1 cellular context compared by ENCODE assay signal in the genomic region with DNA sequence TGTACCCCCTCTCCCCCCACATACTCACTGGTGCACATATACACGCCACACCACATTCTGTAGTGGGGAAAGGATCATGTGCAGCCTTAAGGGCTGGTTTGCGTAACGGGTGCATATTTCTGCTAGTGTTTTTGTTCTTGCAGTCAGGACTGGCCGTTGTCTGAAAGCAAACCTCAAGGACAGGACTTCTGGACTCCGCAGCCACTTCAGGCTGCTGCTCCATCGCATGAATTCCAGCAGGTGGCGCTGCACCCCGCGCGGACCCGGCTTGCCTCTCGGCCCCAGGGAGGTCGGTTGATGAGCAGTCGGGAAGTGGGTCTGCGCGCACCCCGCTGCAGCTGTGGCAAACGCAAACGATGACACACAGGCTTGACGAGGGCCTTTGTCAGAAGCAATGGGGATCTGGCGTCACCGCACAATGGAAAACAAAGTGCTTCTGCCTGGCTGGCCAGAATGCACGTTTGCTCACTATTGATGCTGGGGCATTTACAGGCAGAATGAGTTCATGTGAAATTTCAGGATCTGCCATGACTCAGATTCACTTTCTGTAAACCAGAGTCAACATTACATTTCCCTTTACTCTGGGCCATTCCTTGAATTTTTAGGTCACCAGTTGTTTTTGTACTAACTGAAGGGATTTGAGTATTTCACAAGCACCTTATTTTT.
TF ChIP-seq lines count a peak whose summit lies in the region.

No MANE protein-coding gene starts in this region.

TF ChIP-seq in HepG2, 621 proteins besides CTCF, POLR2A, EP300 and RAD21 (continued from another document):
- TF ChIP-seq NCOR1 (IDR thresholded peaks at IDR 0.05; ENCODE audit: borderline replicate concordance, low read length) (peak; percentile 56; the same call in 1 of the 2 replicates), SALL2 (CRISPR knock-in tag; IDR thresholded peaks at IDR 0.05) (peak; percentile 85; the same call in 1 of the 2 replicates), FOXK1 (CRISPR knock-in tag; IDR thresholded peaks at IDR 0.05; ENCODE audit: borderline replicate concordance, low read depth) (no peak; the same call in 1 of the 2 replicates), SIN3B (IDR thresholded peaks at IDR 0.05; ENCODE audit: low read length) (no peak), NR2F6 (IDR thresholded peaks at IDR 0.05) (0 out of 2 replicates have a peak, but pooled peaks have one; percentile 3), NR2F6 (CRISPR knock-in tag; IDR thresholded peaks at IDR 0.05) (peak; percentile 77), GTF2F1 (IDR thresholded peaks at IDR 0.05; ENCODE audit: low read length) (no peak), TEAD3 (CRISPR knock-in tag; optimal IDR thresholded peaks at IDR 0.05; ENCODE audit: borderline replicate concordance) (peak; percentile 91), SRSF9 (IDR thresholded peaks at IDR 0.05; ENCODE audit: borderline replicate concordance, insufficient read depth, low read depth, low read length, poor library complexity, severe bottlenecking) (no peak), NR2F2 (IDR thresholded peaks at IDR 0.05; ENCODE audit: borderline replicate concordance, low read depth) (no peak), CHD2 (IDR thresholded peaks at IDR 0.05; ENCODE audit: low read depth, low read length) (no peak), SOX5 (CRISPR knock-in tag; IDR thresholded peaks at IDR 0.05; ENCODE audit: borderline replicate concordance) (peak; percentile 87; the same call in 1 of the 2 replicates), PAF1 (CRISPR knock-in tag; IDR thresholded peaks at IDR 0.05) (no peak), ZSCAN9 (CRISPR knock-in tag; IDR thresholded peaks at IDR 0.05; ENCODE audit: borderline replicate concordance) (peak; percentile 84; the same call in 1 of the 2 replicates), ZNF337 (CRISPR knock-in tag; IDR thresholded peaks at IDR 0.05; ENCODE audit: borderline replicate concordance, low read depth) (peak; percentile 83; the same call in 1 of the 2 replicates), MAFF (IDR thresholded peaks at IDR 0.05; ENCODE audit: low read depth, low read length) (no peak), ZNF33B (CRISPR knock-in tag; IDR thresholded peaks at IDR 0.05) (no peak), KAT8 (CRISPR knock-in tag; IDR thresholded peaks at IDR 0.05) (peak; percentile 47; the same call in 1 of the 2 replicates), ATM (IDR thresholded peaks at IDR 0.05; ENCODE audit: borderline replicate concordance) (no peak), TAF1 (CRISPR knock-in tag; IDR thresholded peaks at IDR 0.05) (peak; percentile 37; the same call in 1 of the 2 replicates), HIVEP1 (CRISPR knock-in tag; IDR thresholded peaks at IDR 0.05) (peak; percentile 71; the same call in 1 of the 2 replicates), RBM22 (optimal IDR thresholded peaks at IDR 0.05; ENCODE audit: low read length) (no peak), PPARG (CRISPR knock-in tag; conservative IDR thresholded peaks at IDR 0.05) (no peak), HCFC1 (IDR thresholded peaks at IDR 0.05; ENCODE audit: low read depth, low read length) (0 out of 2 replicates have a peak, but pooled peaks have one; percentile 31), ZNF747 (CRISPR knock-in tag; IDR thresholded peaks at IDR 0.05; ENCODE audit: borderline replicate concordance) (no peak), CHD4 (IDR thresholded peaks at IDR 0.05; ENCODE audit: borderline replicate concordance, low read length) (peak; percentile 27; the same call in 1 of the 2 replicates)
- TF ChIP-seq, protein P1, sequence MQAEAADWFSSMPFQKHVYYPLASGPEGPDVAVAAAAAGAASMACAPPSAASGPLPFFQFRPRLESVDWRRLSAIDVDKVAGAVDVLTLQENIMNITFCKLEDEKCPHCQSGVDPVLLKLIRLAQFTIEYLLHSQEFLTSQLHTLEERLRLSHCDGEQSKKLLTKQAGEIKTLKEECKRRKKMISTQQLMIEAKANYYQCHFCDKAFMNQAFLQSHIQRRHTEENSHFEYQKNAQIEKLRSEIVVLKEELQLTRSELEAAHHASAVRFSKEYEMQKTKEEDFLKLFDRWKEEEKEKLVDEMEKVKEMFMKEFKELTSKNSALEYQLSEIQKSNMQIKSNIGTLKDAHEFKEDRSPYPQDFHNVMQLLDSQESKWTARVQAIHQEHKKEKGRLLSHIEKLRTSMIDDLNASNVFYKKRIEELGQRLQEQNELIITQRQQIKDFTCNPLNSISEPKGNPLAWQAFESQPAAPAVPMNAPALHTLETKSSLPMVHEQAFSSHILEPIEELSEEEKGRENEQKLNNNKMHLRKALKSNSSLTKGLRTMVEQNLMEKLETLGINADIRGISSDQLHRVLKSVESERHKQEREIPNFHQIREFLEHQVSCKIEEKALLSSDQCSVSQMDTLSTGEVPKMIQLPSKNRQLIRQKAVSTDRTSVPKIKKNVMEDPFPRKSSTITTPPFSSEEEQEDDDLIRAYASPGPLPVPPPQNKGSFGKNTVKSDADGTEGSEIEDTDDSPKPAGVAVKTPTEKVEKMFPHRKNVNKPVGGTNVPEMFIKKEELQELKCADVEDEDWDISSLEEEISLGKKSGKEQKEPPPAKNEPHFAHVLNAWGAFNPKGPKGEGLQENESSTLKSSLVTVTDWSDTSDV (CRISPR knock-in tag; IDR thresholded peaks at IDR 0.05), result no peak
- TF ChIP-seq, protein P2, sequence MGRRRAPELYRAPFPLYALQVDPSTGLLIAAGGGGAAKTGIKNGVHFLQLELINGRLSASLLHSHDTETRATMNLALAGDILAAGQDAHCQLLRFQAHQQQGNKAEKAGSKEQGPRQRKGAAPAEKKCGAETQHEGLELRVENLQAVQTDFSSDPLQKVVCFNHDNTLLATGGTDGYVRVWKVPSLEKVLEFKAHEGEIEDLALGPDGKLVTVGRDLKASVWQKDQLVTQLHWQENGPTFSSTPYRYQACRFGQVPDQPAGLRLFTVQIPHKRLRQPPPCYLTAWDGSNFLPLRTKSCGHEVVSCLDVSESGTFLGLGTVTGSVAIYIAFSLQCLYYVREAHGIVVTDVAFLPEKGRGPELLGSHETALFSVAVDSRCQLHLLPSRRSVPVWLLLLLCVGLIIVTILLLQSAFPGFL (CRISPR knock-in tag; IDR thresholded peaks at IDR 0.05), result no peak
- TF ChIP-seq, protein P3, sequence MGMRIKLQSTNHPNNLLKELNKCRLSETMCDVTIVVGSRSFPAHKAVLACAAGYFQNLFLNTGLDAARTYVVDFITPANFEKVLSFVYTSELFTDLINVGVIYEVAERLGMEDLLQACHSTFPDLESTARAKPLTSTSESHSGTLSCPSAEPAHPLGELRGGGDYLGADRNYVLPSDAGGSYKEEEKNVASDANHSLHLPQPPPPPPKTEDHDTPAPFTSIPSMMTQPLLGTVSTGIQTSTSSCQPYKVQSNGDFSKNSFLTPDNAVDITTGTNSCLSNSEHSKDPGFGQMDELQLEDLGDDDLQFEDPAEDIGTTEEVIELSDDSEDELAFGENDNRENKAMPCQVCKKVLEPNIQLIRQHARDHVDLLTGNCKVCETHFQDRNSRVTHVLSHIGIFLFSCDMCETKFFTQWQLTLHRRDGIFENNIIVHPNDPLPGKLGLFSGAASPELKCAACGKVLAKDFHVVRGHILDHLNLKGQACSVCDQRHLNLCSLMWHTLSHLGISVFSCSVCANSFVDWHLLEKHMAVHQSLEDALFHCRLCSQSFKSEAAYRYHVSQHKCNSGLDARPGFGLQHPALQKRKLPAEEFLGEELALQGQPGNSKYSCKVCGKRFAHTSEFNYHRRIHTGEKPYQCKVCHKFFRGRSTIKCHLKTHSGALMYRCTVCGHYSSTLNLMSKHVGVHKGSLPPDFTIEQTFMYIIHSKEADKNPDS (CRISPR knock-in tag; IDR thresholded peaks at IDR 0.05), result peak; percentile 65; the same call in 1 of the 2 replicates
- TF ChIP-seq, protein P4, sequence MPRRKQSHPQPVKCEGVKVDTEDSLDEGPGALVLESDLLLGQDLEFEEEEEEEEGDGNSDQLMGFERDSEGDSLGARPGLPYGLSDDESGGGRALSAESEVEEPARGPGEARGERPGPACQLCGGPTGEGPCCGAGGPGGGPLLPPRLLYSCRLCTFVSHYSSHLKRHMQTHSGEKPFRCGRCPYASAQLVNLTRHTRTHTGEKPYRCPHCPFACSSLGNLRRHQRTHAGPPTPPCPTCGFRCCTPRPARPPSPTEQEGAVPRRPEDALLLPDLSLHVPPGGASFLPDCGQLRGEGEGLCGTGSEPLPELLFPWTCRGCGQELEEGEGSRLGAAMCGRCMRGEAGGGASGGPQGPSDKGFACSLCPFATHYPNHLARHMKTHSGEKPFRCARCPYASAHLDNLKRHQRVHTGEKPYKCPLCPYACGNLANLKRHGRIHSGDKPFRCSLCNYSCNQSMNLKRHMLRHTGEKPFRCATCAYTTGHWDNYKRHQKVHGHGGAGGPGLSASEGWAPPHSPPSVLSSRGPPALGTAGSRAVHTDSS (CRISPR knock-in tag; conservative IDR thresholded peaks at IDR 0.05), result no peak; the same call in 1 of the 2 replicates
- TF ChIP-seq, protein P5, sequence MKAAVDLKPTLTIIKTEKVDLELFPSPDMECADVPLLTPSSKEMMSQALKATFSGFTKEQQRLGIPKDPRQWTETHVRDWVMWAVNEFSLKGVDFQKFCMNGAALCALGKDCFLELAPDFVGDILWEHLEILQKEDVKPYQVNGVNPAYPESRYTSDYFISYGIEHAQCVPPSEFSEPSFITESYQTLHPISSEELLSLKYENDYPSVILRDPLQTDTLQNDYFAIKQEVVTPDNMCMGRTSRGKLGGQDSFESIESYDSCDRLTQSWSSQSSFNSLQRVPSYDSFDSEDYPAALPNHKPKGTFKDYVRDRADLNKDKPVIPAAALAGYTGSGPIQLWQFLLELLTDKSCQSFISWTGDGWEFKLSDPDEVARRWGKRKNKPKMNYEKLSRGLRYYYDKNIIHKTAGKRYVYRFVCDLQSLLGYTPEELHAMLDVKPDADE (CRISPR knock-in tag; IDR thresholded peaks at IDR 0.05), result no peak
- TF ChIP-seq, protein P6, sequence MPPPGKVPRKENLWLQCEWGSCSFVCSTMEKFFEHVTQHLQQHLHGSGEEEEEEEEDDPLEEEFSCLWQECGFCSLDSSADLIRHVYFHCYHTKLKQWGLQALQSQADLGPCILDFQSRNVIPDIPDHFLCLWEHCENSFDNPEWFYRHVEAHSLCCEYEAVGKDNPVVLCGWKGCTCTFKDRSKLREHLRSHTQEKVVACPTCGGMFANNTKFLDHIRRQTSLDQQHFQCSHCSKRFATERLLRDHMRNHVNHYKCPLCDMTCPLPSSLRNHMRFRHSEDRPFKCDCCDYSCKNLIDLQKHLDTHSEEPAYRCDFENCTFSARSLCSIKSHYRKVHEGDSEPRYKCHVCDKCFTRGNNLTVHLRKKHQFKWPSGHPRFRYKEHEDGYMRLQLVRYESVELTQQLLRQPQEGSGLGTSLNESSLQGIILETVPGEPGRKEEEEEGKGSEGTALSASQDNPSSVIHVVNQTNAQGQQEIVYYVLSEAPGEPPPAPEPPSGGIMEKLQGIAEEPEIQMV (CRISPR knock-in tag; IDR thresholded peaks at IDR 0.05; ENCODE audit: low read depth), result peak; percentile 87
- TF ChIP-seq, protein P7, sequence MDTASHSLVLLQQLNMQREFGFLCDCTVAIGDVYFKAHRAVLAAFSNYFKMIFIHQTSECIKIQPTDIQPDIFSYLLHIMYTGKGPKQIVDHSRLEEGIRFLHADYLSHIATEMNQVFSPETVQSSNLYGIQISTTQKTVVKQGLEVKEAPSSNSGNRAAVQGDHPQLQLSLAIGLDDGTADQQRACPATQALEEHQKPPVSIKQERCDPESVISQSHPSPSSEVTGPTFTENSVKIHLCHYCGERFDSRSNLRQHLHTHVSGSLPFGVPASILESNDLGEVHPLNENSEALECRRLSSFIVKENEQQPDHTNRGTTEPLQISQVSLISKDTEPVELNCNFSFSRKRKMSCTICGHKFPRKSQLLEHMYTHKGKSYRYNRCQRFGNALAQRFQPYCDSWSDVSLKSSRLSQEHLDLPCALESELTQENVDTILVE (CRISPR knock-in tag; IDR thresholded peaks at IDR 0.05), result no peak
- TF ChIP-seq, protein P8, sequence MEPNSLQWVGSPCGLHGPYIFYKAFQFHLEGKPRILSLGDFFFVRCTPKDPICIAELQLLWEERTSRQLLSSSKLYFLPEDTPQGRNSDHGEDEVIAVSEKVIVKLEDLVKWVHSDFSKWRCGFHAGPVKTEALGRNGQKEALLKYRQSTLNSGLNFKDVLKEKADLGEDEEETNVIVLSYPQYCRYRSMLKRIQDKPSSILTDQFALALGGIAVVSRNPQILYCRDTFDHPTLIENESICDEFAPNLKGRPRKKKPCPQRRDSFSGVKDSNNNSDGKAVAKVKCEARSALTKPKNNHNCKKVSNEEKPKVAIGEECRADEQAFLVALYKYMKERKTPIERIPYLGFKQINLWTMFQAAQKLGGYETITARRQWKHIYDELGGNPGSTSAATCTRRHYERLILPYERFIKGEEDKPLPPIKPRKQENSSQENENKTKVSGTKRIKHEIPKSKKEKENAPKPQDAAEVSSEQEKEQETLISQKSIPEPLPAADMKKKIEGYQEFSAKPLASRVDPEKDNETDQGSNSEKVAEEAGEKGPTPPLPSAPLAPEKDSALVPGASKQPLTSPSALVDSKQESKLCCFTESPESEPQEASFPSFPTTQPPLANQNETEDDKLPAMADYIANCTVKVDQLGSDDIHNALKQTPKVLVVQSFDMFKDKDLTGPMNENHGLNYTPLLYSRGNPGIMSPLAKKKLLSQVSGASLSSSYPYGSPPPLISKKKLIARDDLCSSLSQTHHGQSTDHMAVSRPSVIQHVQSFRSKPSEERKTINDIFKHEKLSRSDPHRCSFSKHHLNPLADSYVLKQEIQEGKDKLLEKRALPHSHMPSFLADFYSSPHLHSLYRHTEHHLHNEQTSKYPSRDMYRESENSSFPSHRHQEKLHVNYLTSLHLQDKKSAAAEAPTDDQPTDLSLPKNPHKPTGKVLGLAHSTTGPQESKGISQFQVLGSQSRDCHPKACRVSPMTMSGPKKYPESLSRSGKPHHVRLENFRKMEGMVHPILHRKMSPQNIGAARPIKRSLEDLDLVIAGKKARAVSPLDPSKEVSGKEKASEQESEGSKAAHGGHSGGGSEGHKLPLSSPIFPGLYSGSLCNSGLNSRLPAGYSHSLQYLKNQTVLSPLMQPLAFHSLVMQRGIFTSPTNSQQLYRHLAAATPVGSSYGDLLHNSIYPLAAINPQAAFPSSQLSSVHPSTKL (CRISPR knock-in tag; IDR thresholded peaks at IDR 0.05), result peak; percentile 91
- TF ChIP-seq, protein P9, sequence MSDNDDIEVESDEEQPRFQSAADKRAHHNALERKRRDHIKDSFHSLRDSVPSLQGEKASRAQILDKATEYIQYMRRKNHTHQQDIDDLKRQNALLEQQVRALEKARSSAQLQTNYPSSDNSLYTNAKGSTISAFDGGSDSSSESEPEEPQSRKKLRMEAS (IDR thresholded peaks at IDR 0.05), result no peak
- TF ChIP-seq, protein P10, sequence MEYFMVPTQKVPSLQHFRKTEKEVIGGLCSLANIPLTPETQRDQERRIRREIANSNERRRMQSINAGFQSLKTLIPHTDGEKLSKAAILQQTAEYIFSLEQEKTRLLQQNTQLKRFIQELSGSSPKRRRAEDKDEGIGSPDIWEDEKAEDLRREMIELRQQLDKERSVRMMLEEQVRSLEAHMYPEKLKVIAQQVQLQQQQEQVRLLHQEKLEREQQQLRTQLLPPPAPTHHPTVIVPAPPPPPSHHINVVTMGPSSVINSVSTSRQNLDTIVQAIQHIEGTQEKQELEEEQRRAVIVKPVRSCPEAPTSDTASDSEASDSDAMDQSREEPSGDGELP (IDR thresholded peaks at IDR 0.05; ENCODE audit: borderline replicate concordance, low read depth), result peak; percentile 85; the same call in 1 of the 2 replicates
TF ChIP-seq in HepG2: peak in this region for 306.
